Comparison of ENCODE assay signal across 1 cellular context in the genomic region with DNA sequence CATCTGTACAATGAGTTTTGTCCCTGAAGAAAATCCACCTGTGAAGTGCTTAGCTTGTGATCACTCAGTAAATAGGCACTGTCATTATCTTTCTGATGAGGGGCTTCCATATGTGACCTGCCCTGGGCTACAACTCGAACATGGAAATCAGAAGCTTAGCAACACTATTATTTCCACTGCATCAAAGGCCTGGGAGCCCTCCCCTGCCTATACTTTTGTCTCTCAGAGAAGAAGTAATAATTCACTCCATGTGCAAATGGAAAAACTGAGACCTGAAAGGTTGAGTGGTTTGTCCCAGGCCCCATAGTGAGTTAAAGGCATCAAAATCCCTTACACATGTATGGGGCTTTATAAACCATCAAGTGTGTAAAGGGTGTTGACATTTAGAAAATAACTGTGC.
A peak's percentile ranks its signal among the peaks of the same experiment; 100 is the strongest.
TF ChIP-seq lines count a peak whose summit lies in the region.

No MANE protein-coding gene starts in this region.

TF ChIP-seq in HepG2, 621 proteins besides CTCF, POLR2A, EP300 and RAD21:
- no peak for TF ChIP-seq MTA1 (CRISPR knock-in tag; IDR thresholded peaks at IDR 0.05; ENCODE audit: borderline replicate concordance)
- TF ChIP-seq ZFY (CRISPR knock-in tag; IDR thresholded peaks at IDR 0.05), result peak; percentile 3; the same call in 1 of the 2 replicates
